Comparison of ENCODE assay signal across 12 cellular contexts in the genomic region with DNA sequence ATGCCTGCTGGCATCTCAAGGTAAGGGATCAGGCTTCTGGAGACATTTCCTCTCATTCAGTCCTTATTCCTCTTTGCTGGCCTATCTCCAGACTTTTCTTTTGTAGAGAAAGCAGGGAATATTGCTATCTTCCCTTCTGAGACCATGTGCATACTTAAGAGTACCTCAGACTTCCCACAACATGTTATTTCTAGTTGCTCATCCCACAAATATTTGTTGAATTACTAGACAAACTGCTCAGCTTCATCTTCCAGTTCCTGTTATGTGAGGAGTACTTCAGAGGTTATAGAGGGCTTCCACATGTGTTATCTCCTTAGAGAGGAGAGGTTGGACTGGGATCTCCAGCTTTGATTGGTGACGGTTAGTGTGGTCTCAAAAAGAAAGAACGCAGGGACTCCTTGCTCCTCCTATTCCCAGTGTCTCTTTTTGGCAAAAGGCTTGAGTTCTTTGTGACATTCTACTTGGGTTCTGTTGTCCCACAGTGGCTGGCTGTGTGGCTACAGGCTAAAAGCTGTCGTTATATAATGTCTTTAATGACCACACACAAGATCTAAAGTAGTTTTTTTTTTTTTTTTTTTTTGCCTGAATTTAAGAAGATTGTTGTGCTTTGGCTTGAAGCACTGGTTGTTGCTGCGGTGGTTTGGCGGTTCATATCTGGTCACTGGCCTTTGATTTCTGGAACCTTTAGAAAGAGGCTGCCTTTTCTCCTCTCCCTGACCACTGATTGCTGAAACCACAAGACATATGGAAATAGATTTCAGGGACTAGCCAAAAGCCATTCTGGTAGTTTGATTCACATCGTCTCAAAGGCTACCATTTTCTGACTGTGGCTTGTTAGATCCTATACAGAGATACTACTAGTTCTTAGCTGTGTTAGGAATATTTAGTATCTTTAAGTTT.
DNase-seq lines count a peak whose midpoint lies in the region; ATAC-seq, FAIRE-seq and TF ChIP-seq lines count a peak whose summit lies in the region.
"Had no signal": no experiment of that assay in that cellular context is flagged by ENCODE, and none has a peak within 500 bp of the region (broad histone marks: within the 10 kb centered on the region; RNA-seq: fewer than 3 reads in every experiment).

No MANE protein-coding gene starts in this region.

- H3K4me3 Mint-ChIP-seq in activated naive CD4-positive, alpha-beta T cell treated with anti-CD3 and anti-CD28 coated beads, Interleukin-2, amount 10 ng/mL, durations not matched to agents 7 days and 5 days, result no peak overlapping the region
- H3K4me3 Mint-ChIP-seq in CD8-positive, alpha-beta T cell, result no peak overlapping the region
- H3K4me3 Mint-ChIP-seq: activated naive CD4-positive, alpha-beta T cell treated with anti-CD3 and anti-CD28 coated beads, Interleukin-2, amount 50 U/mL, for 24 hours had no signal

- H3K27ac Mint-ChIP-seq in activated naive CD4-positive, alpha-beta T cell treated with anti-CD3 and anti-CD28 coated beads, Interleukin-2, amount 10 ng/mL, durations not matched to agents 7 days and 5 days, result no peak overlapping the region
- no peak overlapping the region for H3K27ac Mint-ChIP-seq in CD8-positive, alpha-beta T cell
- H3K27ac Mint-ChIP-seq: activated naive CD4-positive, alpha-beta T cell treated with anti-CD3 and anti-CD28 coated beads, Interleukin-2, amount 50 U/mL, for 24 hours had no signal

- no peak overlapping the region for H3K9ac ChIP-seq in mesendoderm (ENCODE audit: low read length)

- no peaks in the 10 kb centered on the region for H3K79me1 ChIP-seq in mesendoderm (ENCODE audit: low read length)

- no peaks in the 10 kb centered on the region for H3K79me2 ChIP-seq in mesendoderm (ENCODE audit: control insufficient read depth, insufficient read depth, low read length)

- H3K4me3 ChIP-seq in astrocyte of the spinal cord (ENCODE audit: low read depth, low read length), result no peak overlapping the region
- H3K4me3 ChIP-seq in mesendoderm (ENCODE audit: low read length), result no peak overlapping the region
- H3K4me3 ChIP-seq in CD8-positive, alpha-beta T cell (ENCODE audit: low read depth, low read length), result no peak overlapping the region
- H3K4me3 ChIP-seq: A549, esophagus muscularis mucosa had no signal

- DNase-seq in Right ventricle myocardium superior (no peak), Right ventricle myocardium inferior (ENCODE audit: missing footprints) (no peak), astrocyte of the spinal cord (ENCODE audit: low read depth, low spot score) (peak; percentile 98), kidney glomerular epithelial cell (lab: John Stamatoyannopoulos, UW) (peak; percentile 99), urothelium cell line (ENCODE audit: low spot score) (peak; percentile 82), mesendoderm (no peak)
- DNase-seq in activated naive CD4-positive, alpha-beta T cell treated with anti-CD3 and anti-CD28 coated beads, Interleukin-2, amount 10 ng/mL, durations not matched to agents 7 days and 5 days, result no peak
- no peak for DNase-seq in CD8-positive, alpha-beta T cell
- DNase-seq: NCI-H774 had no signal

- WGBS in mesendoderm (ENCODE audit: extremely low coverage, insufficient coverage, low lambda C conversion rate), result no CpG with 5 or more reads among the region's 6 CpGs

- no peaks in the 10 kb centered on the region for H3K36me3 ChIP-seq in mesendoderm (ENCODE audit: control insufficient read depth, insufficient read depth, low read length)
- H3K36me3 ChIP-seq in CD8-positive, alpha-beta T cell (ENCODE audit: insufficient read depth, low read length), result no peaks in the 10 kb centered on the region

- POLR2A ChIA-PET in CD8-positive, alpha-beta T cell (lab: Charles Lee), result no interaction called here

- no peak overlapping the region for H2BK5ac ChIP-seq in mesendoderm (ENCODE audit: low read length)

- TF ChIP-seq CTCF in astrocyte of the spinal cord (IDR thresholded peaks at IDR 0.05; ENCODE audit: low read depth, low read length), result no peak
- TF ChIP-seq CTCF in CD8-positive, alpha-beta T cell (IDR thresholded peaks at IDR 0.05), result no peak

- no peaks in the 10 kb centered on the region for H3K27me3 Mint-ChIP-seq in activated naive CD4-positive, alpha-beta T cell treated with anti-CD3 and anti-CD28 coated beads, Interleukin-2, amount 10 ng/mL, durations not matched to agents 7 days and 5 days
- no peaks in the 10 kb centered on the region for H3K27me3 Mint-ChIP-seq in CD8-positive, alpha-beta T cell (ENCODE audit: low read depth)
- H3K27me3 Mint-ChIP-seq: activated naive CD4-positive, alpha-beta T cell treated with anti-CD3 and anti-CD28 coated beads, Interleukin-2, amount 50 U/mL, for 24 hours had no signal

- no peak overlapping the region for H2AK5ac ChIP-seq in mesendoderm (ENCODE audit: low read length)

- ATAC-seq in Right ventricle myocardium superior (ENCODE audit: poor library complexity), result peak; percentile 18
- no peak for ATAC-seq in Right ventricle myocardium inferior
- ATAC-seq in CD8-positive, alpha-beta T cell, result no peak

- H2BK15ac ChIP-seq in mesendoderm (replicated peaks; ENCODE audit: low read depth), result no peak overlapping the region

- CTCF ChIA-PET in activated naive CD4-positive, alpha-beta T cell treated with anti-CD3 and anti-CD28 coated beads, Interleukin-2, amount 10 ng/mL, durations not matched to agents 7 days and 5 days (lab: Charles Lee), result interaction anchor here (0.6 to 0.7 kb wide), 2 partner anchors 20 to 109 kb away, joined by 4 to 5 read pairs; no protein-coding TSS in a partner anchor
- CTCF ChIA-PET in CD8-positive, alpha-beta T cell (lab: Charles Lee), result no interaction called here

- no peak overlapping the region for H3K23ac ChIP-seq in mesendoderm (ENCODE audit: low read length)

- H3K56ac ChIP-seq in mesendoderm (ENCODE audit: low read length), result no peak overlapping the region

- no peak overlapping the region for H3K18ac ChIP-seq in mesendoderm (ENCODE audit: low read length)

- peaks cover 8% of the 10 kb centered on the region for H3K9me3 Mint-ChIP-seq in activated naive CD4-positive, alpha-beta T cell treated with anti-CD3 and anti-CD28 coated beads, Interleukin-2, amount 10 ng/mL, durations not matched to agents 7 days and 5 days
- H3K9me3 Mint-ChIP-seq in CD8-positive, alpha-beta T cell, result peaks cover 6% of the 10 kb centered on the region
- H3K9me3 Mint-ChIP-seq: activated naive CD4-positive, alpha-beta T cell treated with anti-CD3 and anti-CD28 coated beads, Interleukin-2, amount 50 U/mL, for 24 hours had no signal

- in situ Hi-C loops in astrocyte of the spinal cord (cut with HindIII; ENCODE audit: low sequenced_read_pairs), result no loop called here

- FAIRE-seq in urothelium cell line (lab: Jason Lieb, UNC), result no peak
- FAIRE-seq: A549 had no signal

- intact Hi-C loops in Right ventricle myocardium superior (cut with DNase I), result no loop called here
- intact Hi-C loops in Right ventricle myocardium inferior (cut with DNase I), result no loop called here
- intact Hi-C loops in CD8-positive, alpha-beta T cell (cut with DNase I, micrococcal nuclease), result no loop called here

- H4K8ac ChIP-seq in mesendoderm (ENCODE audit: low read depth, low read length), result no peak overlapping the region

- no peaks in the 10 kb centered on the region for H3K4me1 Mint-ChIP-seq in activated naive CD4-positive, alpha-beta T cell treated with anti-CD3 and anti-CD28 coated beads, Interleukin-2, amount 10 ng/mL, durations not matched to agents 7 days and 5 days
- H3K4me1 Mint-ChIP-seq in CD8-positive, alpha-beta T cell (ENCODE audit: low read depth), result no peaks in the 10 kb centered on the region
- H3K4me1 Mint-ChIP-seq: activated naive CD4-positive, alpha-beta T cell treated with anti-CD3 and anti-CD28 coated beads, Interleukin-2, amount 50 U/mL, for 24 hours had no signal

- H3K36me3 Mint-ChIP-seq in activated naive CD4-positive, alpha-beta T cell treated with anti-CD3 and anti-CD28 coated beads, Interleukin-2, amount 10 ng/mL, durations not matched to agents 7 days and 5 days, result peaks cover 3% of the 10 kb centered on the region
- peaks cover 20% of the 10 kb centered on the region for H3K36me3 Mint-ChIP-seq in CD8-positive, alpha-beta T cell
- H3K36me3 Mint-ChIP-seq: activated naive CD4-positive, alpha-beta T cell treated with anti-CD3 and anti-CD28 coated beads, Interleukin-2, amount 50 U/mL, for 24 hours had no signal

- H2BK120ac ChIP-seq in mesendoderm (ENCODE audit: low read depth, low read length), result no peak overlapping the region

- H3K9me3 ChIP-seq in CD8-positive, alpha-beta T cell (ENCODE audit: low read length), result no peaks in the 10 kb centered on the region
- H3K9me3 ChIP-seq: A549, esophagus muscularis mucosa had no signal

- H4K5ac ChIP-seq in mesendoderm (ENCODE audit: low read length), result no peak overlapping the region

- H3K27ac ChIP-seq in mesendoderm (ENCODE audit: low read depth, low read length), result no peak overlapping the region
- no peak overlapping the region for H3K27ac ChIP-seq in CD8-positive, alpha-beta T cell (ENCODE audit: low read depth, low read length)
- H3K27ac ChIP-seq: A549, esophagus muscularis mucosa had no signal

- H3K4me2 ChIP-seq in mesendoderm (ENCODE audit: low read length), result no peak overlapping the region
- H3K4me2 ChIP-seq: A549 had no signal

- H3K4ac ChIP-seq in mesendoderm (ENCODE audit: low read depth, low read length), result no peak overlapping the region

- H3K4me1 ChIP-seq in mesendoderm (ENCODE audit: control insufficient read depth, low read depth, low read length), result no peaks in the 10 kb centered on the region
- H3K4me1 ChIP-seq in CD8-positive, alpha-beta T cell (ENCODE audit: insufficient read depth, low read length), result no peaks in the 10 kb centered on the region
- H3K4me1 ChIP-seq: A549, esophagus muscularis mucosa had no signal

- no peaks in the 10 kb centered on the region for H3K27me3 ChIP-seq in mesendoderm (ENCODE audit: insufficient read depth, low read length, poor library complexity)
- H3K27me3 ChIP-seq in CD8-positive, alpha-beta T cell (ENCODE audit: insufficient read depth, low read length), result no peaks in the 10 kb centered on the region
- H3K27me3 ChIP-seq: esophagus muscularis mucosa had no signal

Comparison
In these comparisons a context has a peak if more than half of its experiments do, and no peak if none do; other contexts are left out.
1. DNase-seq: peak in astrocyte of the spinal cord (single experiment), kidney glomerular epithelial cell (single experiment) and urothelium cell line (single experiment); none in Right ventricle myocardium superior (single experiment), Right ventricle myocardium inferior (single experiment), mesendoderm (single experiment), activated naive CD4-positive, alpha-beta T cell treated with anti-CD3 and anti-CD28 coated beads, Interleukin-2, amount 10 ng/mL, durations not matched to agents 7 days and 5 days (single experiment) and CD8-positive, alpha-beta T cell (0 of 7).